Comparison of ENCODE assay signal across 8 cellular contexts in the genomic region with DNA sequence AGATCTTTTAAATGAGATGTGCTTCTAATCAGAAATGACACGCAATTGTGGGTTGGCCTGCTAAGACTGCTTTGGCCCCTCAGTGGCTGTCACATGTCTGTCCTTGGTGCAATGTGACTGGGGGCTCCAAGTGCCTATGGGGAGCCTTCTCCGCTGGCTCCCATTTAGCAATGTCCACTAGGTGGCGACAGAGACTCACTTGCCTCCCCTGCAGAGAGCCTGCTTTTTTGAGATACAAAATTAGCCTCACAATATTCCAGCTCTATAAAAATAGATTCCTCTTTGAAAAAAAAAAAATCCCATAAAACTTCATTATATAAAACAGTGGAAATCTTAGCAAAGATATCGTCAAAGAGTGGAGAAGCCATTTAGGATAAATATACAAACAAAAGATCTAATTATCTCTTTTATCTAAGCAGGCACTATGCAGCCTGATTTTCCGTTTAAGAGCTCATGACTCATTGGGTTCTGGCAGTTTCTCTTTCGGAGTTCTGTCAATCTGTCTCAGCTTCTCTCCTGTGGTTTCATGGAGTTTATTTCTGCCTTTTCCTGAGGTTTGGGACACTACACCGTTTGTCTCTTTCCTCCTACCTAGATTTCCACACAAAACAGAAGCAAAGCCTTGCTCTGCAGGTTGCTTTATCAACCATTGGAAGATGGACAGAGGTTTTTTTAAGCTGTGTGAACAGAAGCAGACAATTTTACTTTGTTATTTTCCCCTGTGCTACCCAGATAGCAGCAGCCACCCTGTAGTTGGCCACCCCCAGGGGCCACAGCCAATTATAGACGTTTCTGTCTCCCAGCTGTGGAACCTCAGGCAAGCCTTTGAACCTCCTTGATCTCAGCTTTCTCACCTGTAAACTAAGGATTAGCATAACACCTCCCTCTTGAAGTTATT.
DNase-seq lines count a peak whose midpoint lies in the region; ATAC-seq and TF ChIP-seq lines count a peak whose summit lies in the region.

No MANE protein-coding gene starts in this region.

- no peaks in the 10 kb centered on the region for H3K79me2 ChIP-seq in Karpas-422 (ENCODE audit: low read length)

- no peaks in the 10 kb centered on the region for H4K20me1 ChIP-seq in Karpas-422 (ENCODE audit: insufficient read depth, low read depth, low read length)

- H3K27me3 Mint-ChIP-seq in activated naive CD8-positive, alpha-beta T cell treated with anti-CD3 and anti-CD28 coated beads for 36 hours: peaks cover 47% of the 10 kb centered on the region
- peaks cover 30% of the 10 kb centered on the region for H3K27me3 Mint-ChIP-seq in type B pancreatic cell

- peak; percentile 99 for TF ChIP-seq CTCF in C4-2B (conservative IDR thresholded peaks at IDR 0.05)
- peak; percentile 96 for TF ChIP-seq CTCF in type B pancreatic cell (conservative IDR thresholded peaks at IDR 0.05)

- no peak overlapping the region for H3K4me3 ChIP-seq in Karpas-422 (ENCODE audit: low read length)

- in situ Hi-C loops in SK-MEL-5 (cut with HindIII; ENCODE audit: low pct_unique_long_range_greater_than_20kb, low sequenced_read_pairs): no loop called here

- peaks cover 6% of the 10 kb centered on the region; the same call in 1 of the 2 replicates for H3K4me1 ChIP-seq in Karpas-422 (ENCODE audit: low read length)

- H3K36me3 ChIP-seq in Karpas-422 (ENCODE audit: insufficient read depth, low read length): no peaks in the 10 kb centered on the region

- H2AFZ ChIP-seq in Karpas-422 (ENCODE audit: low read length): no peak overlapping the region

- peaks cover 8% of the 10 kb centered on the region for H3K4me1 Mint-ChIP-seq in activated naive CD8-positive, alpha-beta T cell treated with anti-CD3 and anti-CD28 coated beads for 36 hours
- H3K4me1 Mint-ChIP-seq in type B pancreatic cell (ENCODE audit: unreplicated experiment): no peaks in the 10 kb centered on the region

- no peaks in the 10 kb centered on the region for H3K36me3 Mint-ChIP-seq in activated naive CD8-positive, alpha-beta T cell treated with anti-CD3 and anti-CD28 coated beads for 36 hours
- H3K36me3 Mint-ChIP-seq in type B pancreatic cell: no peaks in the 10 kb centered on the region

- no peak overlapping the region for H3K27ac Mint-ChIP-seq in activated naive CD8-positive, alpha-beta T cell treated with anti-CD3 and anti-CD28 coated beads for 36 hours
- no peak overlapping the region for H3K27ac Mint-ChIP-seq in type B pancreatic cell

- H3K27me3 ChIP-seq in Karpas-422 (ENCODE audit: low read length): no peaks in the 10 kb centered on the region

- H3K4me2 ChIP-seq in Karpas-422 (ENCODE audit: low read depth, low read length, poor library complexity, severe bottlenecking): no peak overlapping the region

- DNase-seq in Karpas-422 (peak; percentile 87), SK-MEL-5 (ENCODE audit: low read depth, low spot score) (peak; percentile 72), Right ventricle myocardium inferior (ENCODE audit: missing footprints) (peak; percentile 77), pons (ENCODE audit: low spot score) (peak; percentile 90), type B pancreatic cell (ENCODE audit: extremely low spot score, unreplicated experiment) (no peak)
- DNase-seq in activated naive CD8-positive, alpha-beta T cell treated with anti-CD3 and anti-CD28 coated beads for 36 hours: peak; percentile 60

- intact Hi-C loops in Right ventricle myocardium inferior (cut with DNase I): loop anchor here (1.0 to 5.0 kb wide), 3 partner anchors 29 to 240 kb away; no protein-coding TSS in a partner anchor

- H3K4me3 Mint-ChIP-seq in activated naive CD8-positive, alpha-beta T cell treated with anti-CD3 and anti-CD28 coated beads for 36 hours: no peak overlapping the region
- H3K4me3 Mint-ChIP-seq in type B pancreatic cell: no peak overlapping the region

- no peaks in the 10 kb centered on the region for H3K9me2 ChIP-seq in Karpas-422 (replicated peaks; ENCODE audit: insufficient read depth, low read length)

- H3K27ac ChIP-seq in C4-2B: no peak overlapping the region
- no peak overlapping the region for H3K27ac ChIP-seq in Karpas-422 (ENCODE audit: low read length)

- no peak overlapping the region for H3K9ac ChIP-seq in Karpas-422 (ENCODE audit: low read length)

- ATAC-seq in GM19455 (IDR thresholded peaks at IDR 0.05; ENCODE audit: unreplicated experiment) (peak; percentile 68), Right ventricle myocardium inferior (peak; percentile 91)

- H3K9me3 Mint-ChIP-seq in activated naive CD8-positive, alpha-beta T cell treated with anti-CD3 and anti-CD28 coated beads for 36 hours: no peaks in the 10 kb centered on the region
- H3K9me3 Mint-ChIP-seq in type B pancreatic cell: no peaks in the 10 kb centered on the region

- no peaks in the 10 kb centered on the region for H3K9me3 ChIP-seq in Karpas-422 (ENCODE audit: low read length)
